ENCODE assay signal across 8 cellular contexts in genomic region chr4:143558823-143559756, GRCh38. TPM values are rescaled to one million over a fixed set of nuclear protein-coding genes. Genes with fewer than 3 reads are reported as not detected.
DNase-seq lines count a peak whose midpoint lies in the region; ATAC-seq and TF ChIP-seq lines count a peak whose summit lies in the region.

No MANE protein-coding gene starts in this region.

- no peaks in the 10 kb centered on the region for H3K79me2 ChIP-seq in OCI-LY1 (ENCODE audit: insufficient read depth, low read length)

- H2AFZ ChIP-seq in OCI-LY1 (ENCODE audit: low read length), result peak overlapping the region; percentile 86; the same call in 1 of the 2 replicates

- no peaks in the 10 kb centered on the region for H3K9me2 ChIP-seq in OCI-LY1 (ENCODE audit: low read depth, low read length)

- peak; percentile 73 for DNase-seq in BE2C
- peak; percentile 43 for DNase-seq in fibroblast of the aortic adventitia (ENCODE audit: low read depth)
- peak; percentile 53 for DNase-seq in natural killer cell

- H3K4me3 Mint-ChIP-seq in activated T-helper 17 cell treated with anti-CD3 and anti-CD28 coated beads, Interleukin-2, amount 50 U/mL, for 72 hours, result peak overlapping the region; percentile 93
- peak overlapping the region; percentile 96 for H3K4me3 Mint-ChIP-seq in natural killer cell
- H3K4me3 Mint-ChIP-seq in stimulated activated naive CD8-positive, alpha-beta T cell treated with anti-CD3 and anti-CD28 coated beads, Interleukin-15, Interleukin-2, amounts not matched to agents 100 ng/mL and 50 ng/mL, for 24 hours, result peak overlapping the region; percentile 93

- peaks cover 18% of the 10 kb centered on the region for H3K36me3 Mint-ChIP-seq in activated T-helper 17 cell treated with anti-CD3 and anti-CD28 coated beads, Interleukin-2, amount 50 U/mL, for 72 hours (ENCODE audit: low read depth)
- H3K36me3 Mint-ChIP-seq in natural killer cell, result no peaks in the 10 kb centered on the region
- H3K36me3 Mint-ChIP-seq in stimulated activated naive CD8-positive, alpha-beta T cell treated with anti-CD3 and anti-CD28 coated beads, Interleukin-15, Interleukin-2, amounts not matched to agents 100 ng/mL and 50 ng/mL, for 24 hours (ENCODE audit: low read depth), result peaks cover 15% of the 10 kb centered on the region

- peak overlapping the region; percentile 50 for H3K9ac ChIP-seq in OCI-LY1 (ENCODE audit: low read length)

- H3K9me3 ChIP-seq in BE2C (no peaks in the 10 kb centered on the region), OCI-LY1 (ENCODE audit: low read length) (no peaks in the 10 kb centered on the region)

- H3K4me1 ChIP-seq in BE2C (no peaks in the 10 kb centered on the region), OCI-LY1 (ENCODE audit: insufficient read depth, low read length, severe bottlenecking) (peaks cover 11% of the 10 kb centered on the region)

- H3F3A ChIP-seq in OCI-LY1 (ENCODE audit: insufficient read depth, low read length), result 0 out of 2 replicates have a peak, but pooled peaks cover 5% of the 10 kb centered on the region

- ATAC-seq in HG03457 (IDR thresholded peaks at IDR 0.05; ENCODE audit: unreplicated experiment) (peak; percentile 86), natural killer cell (peak; percentile 89 to 92 (median 92))
- ATAC-seq in activated T-helper 17 cell treated with anti-CD3 and anti-CD28 coated beads, Interleukin-2, amount 50 U/mL, for 72 hours (replicated peaks), result peak; percentile 84

- H3K36me3 ChIP-seq in BE2C (peaks cover 9% of the 10 kb centered on the region), OCI-LY1 (ENCODE audit: insufficient read depth, low read length) (peaks cover 12% of the 10 kb centered on the region; the same call in 1 of the 2 replicates)

- no peaks in the 10 kb centered on the region for H4K20me1 ChIP-seq in OCI-LY1 (ENCODE audit: insufficient read depth, low read length)

- no peak overlapping the region for H3K27ac ChIP-seq in OCI-LY1 (ENCODE audit: low read depth, low read length, poor library complexity, severe bottlenecking)

- intact Hi-C loops in natural killer cell (cut with micrococcal nuclease), result no loop called here

- H3K27me3 ChIP-seq in BE2C (no peaks in the 10 kb centered on the region), OCI-LY1 (ENCODE audit: insufficient read depth, low read length) (no peaks in the 10 kb centered on the region)

- peak; percentile 23 for TF ChIP-seq POLR2A in GM19099 (IDR thresholded peaks at IDR 0.05; ENCODE audit: extremely low read depth, insufficient read length, low read depth)

- no peaks in the 10 kb centered on the region for H3K9me3 Mint-ChIP-seq in activated T-helper 17 cell treated with anti-CD3 and anti-CD28 coated beads, Interleukin-2, amount 50 U/mL, for 72 hours
- H3K9me3 Mint-ChIP-seq in natural killer cell, result no peaks in the 10 kb centered on the region
- peaks cover 4% of the 10 kb centered on the region for H3K9me3 Mint-ChIP-seq in stimulated activated naive CD8-positive, alpha-beta T cell treated with anti-CD3 and anti-CD28 coated beads, Interleukin-15, Interleukin-2, amounts not matched to agents 100 ng/mL and 50 ng/mL, for 24 hours

- peak overlapping the region; percentile 95 for H3K27ac Mint-ChIP-seq in activated T-helper 17 cell treated with anti-CD3 and anti-CD28 coated beads, Interleukin-2, amount 50 U/mL, for 72 hours
- H3K27ac Mint-ChIP-seq in natural killer cell, result peak overlapping the region; percentile 93 to 96
- peak overlapping the region; percentile 97 for H3K27ac Mint-ChIP-seq in stimulated activated naive CD8-positive, alpha-beta T cell treated with anti-CD3 and anti-CD28 coated beads, Interleukin-15, Interleukin-2, amounts not matched to agents 100 ng/mL and 50 ng/mL, for 24 hours

- TF ChIP-seq CTCF in BE2C (IDR thresholded peaks at IDR 0.05; ENCODE audit: low read depth, low read length), result peak; percentile 68
- TF ChIP-seq CTCF in OCI-LY1 (IDR thresholded peaks at IDR 0.05; ENCODE audit: low read length), result peak; percentile 99
- TF ChIP-seq CTCF in fibroblast of the aortic adventitia (IDR thresholded peaks at IDR 0.05; ENCODE audit: insufficient read depth, low read length), result peak; percentile 32
- TF ChIP-seq CTCF in natural killer cell (IDR thresholded peaks at IDR 0.05), result no peak

- H3K27me3 Mint-ChIP-seq in activated T-helper 17 cell treated with anti-CD3 and anti-CD28 coated beads, Interleukin-2, amount 50 U/mL, for 72 hours, result no peaks in the 10 kb centered on the region
- peaks cover 0 to 3% of the 10 kb centered on the region in 2 donors for H3K27me3 Mint-ChIP-seq in natural killer cell (ENCODE audit: low read depth in 2 of 2)
- H3K27me3 Mint-ChIP-seq in stimulated activated naive CD8-positive, alpha-beta T cell treated with anti-CD3 and anti-CD28 coated beads, Interleukin-15, Interleukin-2, amounts not matched to agents 100 ng/mL and 50 ng/mL, for 24 hours, result no peaks in the 10 kb centered on the region

- H3K4me3 ChIP-seq in BE2C (ENCODE audit: low read depth, low read length) (peak overlapping the region; percentile 72), OCI-LY1 (ENCODE audit: low read depth, low read length, poor library complexity, severe bottlenecking) (peak overlapping the region; percentile 59), fibroblast of the aortic adventitia (ENCODE audit: low read depth, low read length) (peak overlapping the region; percentile 66)

- H3K4me2 ChIP-seq in OCI-LY1 (ENCODE audit: low read length), result peak overlapping the region; percentile 74

- H3K4me1 Mint-ChIP-seq in activated T-helper 17 cell treated with anti-CD3 and anti-CD28 coated beads, Interleukin-2, amount 50 U/mL, for 72 hours, result peaks cover 30% of the 10 kb centered on the region
- H3K4me1 Mint-ChIP-seq in natural killer cell, result peaks cover 15 to 16% of the 10 kb centered on the region in 2 donors
- H3K4me1 Mint-ChIP-seq in stimulated activated naive CD8-positive, alpha-beta T cell treated with anti-CD3 and anti-CD28 coated beads, Interleukin-15, Interleukin-2, amounts not matched to agents 100 ng/mL and 50 ng/mL, for 24 hours (ENCODE audit: low read depth), result peaks cover 43% of the 10 kb centered on the region

RNA-seq across cellular contexts. Expression of gene SMARCA5, which starts 45.6 kb away (rescaled TPM):
- 44.0 TPM for polyA plus RNA-seq in BE2C (2012; ENCODE audit: insufficient read depth, insufficient read length, low read depth)
- total RNA-seq in activated T-helper 17 cell treated with anti-CD3 and anti-CD28 coated beads, Interleukin-2, amount 50 U/mL, for 72 hours, result 10 to 100 TPM; 45.4 to 55.1 TPM
- total RNA-seq in fibroblast of the aortic adventitia (ENCODE audit: low replicate concordance) (47.4 and 53.6 TPM in 2 replicates), natural killer cell (10 to 100 TPM; 42.5 to 53.8 (median 45.8) TPM)
